Comparison of ENCODE assay signal across 11 cellular contexts in the genomic region with DNA sequence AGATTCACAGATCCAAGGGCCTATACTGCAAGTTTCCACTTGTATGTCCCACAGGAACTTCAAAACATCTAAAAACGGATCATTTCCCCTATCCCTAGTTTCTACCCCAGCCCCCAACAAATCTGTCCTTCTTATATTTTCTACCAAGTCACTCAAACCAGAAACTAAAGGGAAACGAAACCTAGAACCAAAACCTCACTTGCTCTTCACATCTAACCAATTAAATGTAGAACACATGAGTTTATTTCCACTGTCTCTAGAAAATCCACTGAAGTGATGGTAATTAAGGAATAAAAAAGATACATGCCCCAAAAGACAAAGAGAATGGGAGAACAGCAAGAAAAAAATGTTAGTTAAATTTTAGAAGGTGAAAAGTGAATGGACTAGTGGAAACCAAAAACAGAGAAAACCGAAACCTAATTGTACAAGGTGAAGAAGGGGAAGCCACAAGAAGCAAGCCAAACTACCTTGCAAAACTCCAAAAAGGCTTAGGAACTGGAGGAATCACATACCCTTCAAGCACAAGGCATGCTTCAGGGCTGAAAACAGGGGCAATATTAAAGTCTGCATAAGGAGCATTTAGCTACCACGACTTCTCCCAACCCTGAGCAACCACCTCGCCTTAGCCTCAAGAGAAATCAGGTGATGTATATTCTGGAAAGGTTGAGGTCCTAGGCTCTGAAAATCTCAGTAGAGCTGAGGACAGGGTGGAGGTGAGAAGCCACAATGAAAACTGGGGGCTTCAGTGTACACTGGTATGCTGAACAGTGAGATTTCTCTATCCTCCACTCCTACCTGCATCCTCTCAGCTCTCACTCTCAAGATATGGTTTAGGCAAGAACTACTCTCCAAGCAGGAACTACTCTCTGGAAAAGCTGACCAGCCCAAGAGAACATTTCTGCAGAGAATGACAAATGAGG.
A peak's percentile ranks its signal among the peaks of the same experiment; 100 is the strongest.
DNase-seq lines count a peak whose midpoint lies in the region; ATAC-seq and TF ChIP-seq lines count a peak whose summit lies in the region.
"Had no signal": no experiment of that assay in that cellular context is flagged by ENCODE, and none has a peak within 500 bp of the region (broad histone marks: within the 10 kb centered on the region; RNA-seq: fewer than 3 reads in every experiment).

No MANE protein-coding gene starts in this region.

- ATAC-seq in GM18517 (IDR thresholded peaks at IDR 0.05; ENCODE audit: unreplicated experiment): peak; percentile 69
- peak; percentile 81 for ATAC-seq in GM21381 (IDR thresholded peaks at IDR 0.05; ENCODE audit: unreplicated experiment)
- ATAC-seq in HG03280 (IDR thresholded peaks at IDR 0.05; ENCODE audit: unreplicated experiment): peak; percentile 65
- no peak for ATAC-seq in GM18505 (IDR thresholded peaks at IDR 0.05; ENCODE audit: unreplicated experiment)

- H3K4me1 Mint-ChIP-seq in activated naive CD8-positive, alpha-beta T cell (ENCODE audit: low read depth): peaks cover 10% of the 10 kb centered on the region

- H3K36me3 Mint-ChIP-seq in activated naive CD8-positive, alpha-beta T cell: peaks cover 15% of the 10 kb centered on the region

- H3K27me3 Mint-ChIP-seq in activated naive CD8-positive, alpha-beta T cell: no peaks in the 10 kb centered on the region

- no peak overlapping the region for H3K4me3 Mint-ChIP-seq in activated naive CD8-positive, alpha-beta T cell

- H3K9me3 Mint-ChIP-seq in activated naive CD8-positive, alpha-beta T cell (ENCODE audit: low read depth): no peaks in the 10 kb centered on the region

- no peak for TF ChIP-seq POLR2A in GM18505 (IDR thresholded peaks at IDR 0.05; ENCODE audit: borderline replicate concordance, extremely low read depth, insufficient read depth, insufficient read length)

- peak overlapping the region; percentile 67 for H3K27ac Mint-ChIP-seq in activated naive CD8-positive, alpha-beta T cell

- no peak for DNase-seq in effector CD4-positive, alpha-beta T cell
- DNase-seq in NCI-H2227 treated with DMSO at 0.1 percent for 48 hours (lab: John Stamatoyannopoulos, UW): no peak
- no peak for DNase-seq in stimulated activated CD4-positive, alpha-beta T cell treated with anti-CD3 and anti-CD28 coated beads, Interleukin-1b, Interleukin-23, amount 100 ng/mL, for 48 hours
- DNase-seq: activated effector memory CD4-positive, alpha-beta T cell treated with Interleukin-2 at 50 U/mL for 16 hours; left ventricle myocardium inferior; Right ventricle myocardium superior had no signal
